ENCODE assay signal across 1 cellular context in genomic region chr18:11906181-11906580, GRCh38.
TF ChIP-seq lines count a peak whose summit lies in the region.

No MANE protein-coding gene starts in this region.

TF ChIP-seq in GM23338, 12 proteins besides CTCF, POLR2A, EP300 and RAD21 (continued from another document):
- no peak for TF ChIP-seq EZH2phosphoT487 (IDR thresholded peaks at IDR 0.05; ENCODE audit: unreplicated experiment)
- no peak for TF ChIP-seq ZNF331 (CRISPR knock-in tag; IDR thresholded peaks at IDR 0.05; ENCODE audit: low read depth)
- no peak for TF ChIP-seq NANOG (IDR thresholded peaks at IDR 0.05; ENCODE audit: borderline replicate concordance)
- TF ChIP-seq REST (IDR thresholded peaks at IDR 0.05; ENCODE audit: unreplicated experiment) = no peak
- TF ChIP-seq, protein P1, sequence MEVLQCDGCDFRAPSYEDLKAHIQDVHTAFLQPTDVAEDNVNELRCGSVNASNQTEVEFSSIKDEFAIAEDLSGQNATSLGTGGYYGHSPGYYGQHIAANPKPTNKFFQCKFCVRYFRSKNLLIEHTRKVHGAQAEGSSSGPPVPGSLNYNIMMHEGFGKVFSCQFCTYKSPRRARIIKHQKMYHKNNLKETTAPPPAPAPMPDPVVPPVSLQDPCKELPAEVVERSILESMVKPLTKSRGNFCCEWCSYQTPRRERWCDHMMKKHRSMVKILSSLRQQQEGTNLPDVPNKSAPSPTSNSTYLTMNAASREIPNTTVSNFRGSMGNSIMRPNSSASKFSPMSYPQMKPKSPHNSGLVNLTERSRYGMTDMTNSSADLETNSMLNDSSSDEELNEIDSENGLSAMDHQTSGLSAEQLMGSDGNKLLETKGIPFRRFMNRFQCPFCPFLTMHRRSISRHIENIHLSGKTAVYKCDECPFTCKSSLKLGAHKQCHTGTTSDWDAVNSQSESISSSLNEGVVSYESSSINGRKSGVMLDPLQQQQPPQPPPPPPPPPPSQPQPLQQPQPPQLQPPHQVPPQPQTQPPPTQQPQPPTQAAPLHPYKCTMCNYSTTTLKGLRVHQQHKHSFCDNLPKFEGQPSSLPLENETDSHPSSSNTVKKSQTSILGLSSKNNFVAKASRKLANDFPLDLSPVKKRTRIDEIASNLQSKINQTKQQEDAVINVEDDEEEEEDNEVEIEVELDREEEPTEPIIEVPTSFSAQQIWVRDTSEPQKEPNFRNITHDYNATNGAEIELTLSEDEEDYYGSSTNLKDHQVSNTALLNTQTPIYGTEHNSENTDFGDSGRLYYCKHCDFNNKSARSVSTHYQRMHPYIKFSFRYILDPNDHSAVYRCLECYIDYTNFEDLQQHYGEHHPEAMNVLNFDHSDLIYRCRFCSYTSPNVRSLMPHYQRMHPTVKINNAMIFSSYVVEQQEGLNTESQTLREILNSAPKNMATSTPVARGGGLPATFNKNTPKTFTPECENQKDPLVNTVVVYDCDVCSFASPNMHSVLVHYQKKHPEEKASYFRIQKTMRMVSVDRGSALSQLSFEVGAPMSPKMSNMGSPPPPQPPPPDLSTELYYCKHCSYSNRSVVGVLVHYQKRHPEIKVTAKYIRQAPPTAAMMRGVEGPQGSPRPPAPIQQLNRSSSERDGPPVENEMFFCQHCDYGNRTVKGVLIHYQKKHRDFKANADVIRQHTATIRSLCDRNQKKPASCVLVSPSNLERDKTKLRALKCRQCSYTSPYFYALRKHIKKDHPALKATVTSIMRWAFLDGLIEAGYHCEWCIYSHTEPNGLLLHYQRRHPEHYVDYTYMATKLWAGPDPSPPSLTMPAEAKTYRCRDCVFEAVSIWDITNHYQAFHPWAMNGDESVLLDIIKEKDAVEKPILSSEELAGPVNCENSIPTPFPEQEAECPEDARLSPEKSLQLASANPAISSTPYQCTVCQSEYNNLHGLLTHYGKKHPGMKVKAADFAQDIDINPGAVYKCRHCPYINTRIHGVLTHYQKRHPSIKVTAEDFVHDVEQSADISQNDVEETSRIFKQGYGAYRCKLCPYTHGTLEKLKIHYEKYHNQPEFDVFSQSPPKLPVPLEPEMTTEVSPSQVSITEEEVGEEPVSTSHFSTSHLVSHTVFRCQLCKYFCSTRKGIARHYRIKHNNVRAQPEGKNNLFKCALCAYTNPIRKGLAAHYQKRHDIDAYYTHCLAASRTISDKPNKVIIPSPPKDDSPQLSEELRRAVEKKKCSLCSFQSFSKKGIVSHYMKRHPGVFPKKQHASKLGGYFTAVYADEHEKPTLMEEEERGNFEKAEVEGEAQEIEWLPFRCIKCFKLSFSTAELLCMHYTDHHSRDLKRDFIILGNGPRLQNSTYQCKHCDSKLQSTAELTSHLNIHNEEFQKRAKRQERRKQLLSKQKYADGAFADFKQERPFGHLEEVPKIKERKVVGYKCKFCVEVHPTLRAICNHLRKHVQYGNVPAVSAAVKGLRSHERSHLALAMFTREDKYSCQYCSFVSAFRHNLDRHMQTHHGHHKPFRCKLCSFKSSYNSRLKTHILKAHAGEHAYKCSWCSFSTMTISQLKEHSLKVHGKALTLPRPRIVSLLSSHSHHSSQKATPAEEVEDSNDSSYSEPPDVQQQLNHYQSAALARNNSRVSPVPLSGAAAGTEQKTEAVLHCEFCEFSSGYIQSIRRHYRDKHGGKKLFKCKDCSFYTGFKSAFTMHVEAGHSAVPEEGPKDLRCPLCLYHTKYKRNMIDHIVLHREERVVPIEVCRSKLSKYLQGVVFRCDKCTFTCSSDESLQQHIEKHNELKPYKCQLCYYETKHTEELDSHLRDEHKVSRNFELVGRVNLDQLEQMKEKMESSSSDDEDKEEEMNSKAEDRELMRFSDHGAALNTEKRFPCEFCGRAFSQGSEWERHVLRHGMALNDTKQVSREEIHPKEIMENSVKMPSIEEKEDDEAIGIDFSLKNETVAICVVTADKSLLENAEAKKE (CRISPR knock-in tag; IDR thresholded peaks at IDR 0.05) = no peak
- TF ChIP-seq JUNB (IDR thresholded peaks at IDR 0.05; ENCODE audit: unreplicated experiment) = no peak
- TF ChIP-seq POLR2AphosphoS5 (IDR thresholded peaks at IDR 0.05; ENCODE audit: low read depth) = no peak
- no peak for TF ChIP-seq EZH2 (IDR thresholded peaks at IDR 0.05; ENCODE audit: low read depth, unreplicated experiment)
